In genomic region chr6:149840345-149841075, GRCh38 we compare ENCODE assay signal across 9 cellular contexts. TPM values are rescaled to one million over a fixed set of nuclear protein-coding genes. Genes with fewer than 3 reads are reported as not detected.
A peak's percentile ranks its signal among the peaks of the same experiment; 100 is the strongest.
DNase-seq lines count a peak whose midpoint lies in the region; ATAC-seq, FAIRE-seq and TF ChIP-seq lines count a peak whose summit lies in the region.
"Had no signal": no experiment of that assay in that cellular context is flagged by ENCODE, and none has a peak within 500 bp of the region (broad histone marks: within the 10 kb centered on the region; RNA-seq: fewer than 3 reads in every experiment).

No MANE protein-coding gene starts in this region.

- H3K27me3 ChIP-seq in adipocyte (replicated peaks; ENCODE audit: control insufficient read depth, insufficient read depth, low read length), result no peaks in the 10 kb centered on the region
- no peaks in the 10 kb centered on the region for H3K27me3 ChIP-seq in small intestine (ENCODE audit: control insufficient read depth in 2 of 2, insufficient read depth in 2 of 2, low read length in 2 of 2)

- ATAC-seq in left cardiac atrium (peak; percentile 96 to 97), GM19395 (IDR thresholded peaks at IDR 0.05; ENCODE audit: unreplicated experiment) (no peak)

- intact Hi-C loops in left cardiac atrium (cut with DNase I), result loop anchor here in 1 of 2 donors (10.0 kb wide), 1 partner anchor 164 kb away; no protein-coding TSS in a partner anchor

- TF ChIP-seq CTCF in LNCaP clone FGC (IDR thresholded peaks at IDR 0.05; ENCODE audit: control insufficient read depth, extremely low read depth, insufficient read depth), result peak; percentile 64

- TF ChIP-seq POLR2A in H54 (IDR thresholded peaks at IDR 0.05; ENCODE audit: low read depth, low read length), result no peak

- peak overlapping the region; percentile 19 to 39 for H3K27ac ChIP-seq in small intestine (ENCODE audit: low read depth in 1 of 2, low read length in 1 of 2)

- DNase-seq in G401 (ENCODE audit: low spot score), result peak; percentile 28
- peak; percentile 61 for DNase-seq in LNCaP clone FGC (ENCODE audit: low read depth)
- DNase-seq in SHP77 treated with DMSO at 0.1 percent for 48 hours (lab: John Stamatoyannopoulos, UW), result peak; percentile 97
- peak; percentile 94 for DNase-seq in adipocyte (ENCODE audit: low read depth)
- peak; percentile 87 for DNase-seq in left cardiac atrium
- peak; percentile 91 for DNase-seq in small intestine
- DNase-seq in H54 (ENCODE audit: insufficient read length, low spot score), result no peak

- peaks cover 6% of the 10 kb centered on the region for H3K36me3 ChIP-seq in adipocyte (ENCODE audit: control insufficient read depth, insufficient read depth, low read length, severe bottlenecking)
- no peaks in the 10 kb centered on the region for H3K36me3 ChIP-seq in small intestine (ENCODE audit: control insufficient read depth in 2 of 2, insufficient read depth in 2 of 2, low read length in 2 of 2)

- WGBS in small intestine, 3 donors, result 11 to 43% (median 32%) methylated on average over 8 of the region's 8 CpGs

- H3K9me3 ChIP-seq in adipocyte (ENCODE audit: control insufficient read depth, low read length) (no peaks in the 10 kb centered on the region), small intestine (ENCODE audit: control insufficient read depth, low read depth) (no peaks in the 10 kb centered on the region)

- no peak overlapping the region for H3K9ac ChIP-seq in adipocyte (ENCODE audit: low read length)

- in situ Hi-C loops in G401 (cut with HindIII; ENCODE audit: low sequenced_read_pairs), result no loop called here

- H3K4me3 ChIP-seq in LNCaP clone FGC (ENCODE audit: low read depth, low read length), result no peak overlapping the region
- no peak overlapping the region for H3K4me3 ChIP-seq in adipocyte (ENCODE audit: low read length)
- H3K4me3 ChIP-seq in small intestine (ENCODE audit: low read depth in 1 of 2, low read length in 2 of 2), result no peak overlapping the region

- H3K4me1 ChIP-seq in adipocyte (ENCODE audit: control insufficient read depth, insufficient read depth, low read length) (peaks cover 16% of the 10 kb centered on the region), small intestine (ENCODE audit: control insufficient read depth in 2 of 2, insufficient read depth in 1 of 2, low read depth in 1 of 2, low read length in 1 of 2) (no peaks in the 10 kb centered on the region)

- FAIRE-seq in small intestine (lab: Jason Lieb, UNC) (no peak), H54 (lab: Jason Lieb, UNC) (no peak)

RNA-seq across cellular contexts. Expression of gene LRP11, which starts 23.6 kb away (rescaled TPM):
- 18.8 and 19.3 TPM in 2 replicates for total RNA-seq in G401 (2014; rRNA removed; shearing (Covaris generic))
- 10 to 100 TPM; 15.5 to 25.7 TPM for total RNA-seq in left cardiac atrium
- polyA plus RNA-seq in small intestine, result 10 to 100 TPM in 1 of 3 donors, 1 to 10 TPM in 1, not detected in 1; 2.2 to 19.7 TPM

RNA-seq across cellular contexts. Expression of gene RAET1E, which starts 57.4 kb away (rescaled TPM):
- total RNA-seq in G401 (2014; rRNA removed; shearing (Covaris generic)), result not detected in 2 replicates
- total RNA-seq in left cardiac atrium, result 1 to 10 TPM in 1 of 2 donors, under 1 TPM in 1; 0.89 to 1.2 TPM
- under 1 TPM in 1 of 3 donors, not detected in 2; 0.13 TPM for polyA plus RNA-seq in small intestine
- total RNA-seq: T-helper 1 cell treated with Interleukin-12 subunit alpha and Interleukin-12 subunit beta and Interleukin-4 antibody, amounts not matched to agents 30 ng/mL and 1 ng/mL, for 36 hours had no signal
